ENCODE assay signal across 8 cellular contexts in the genomic region with DNA sequence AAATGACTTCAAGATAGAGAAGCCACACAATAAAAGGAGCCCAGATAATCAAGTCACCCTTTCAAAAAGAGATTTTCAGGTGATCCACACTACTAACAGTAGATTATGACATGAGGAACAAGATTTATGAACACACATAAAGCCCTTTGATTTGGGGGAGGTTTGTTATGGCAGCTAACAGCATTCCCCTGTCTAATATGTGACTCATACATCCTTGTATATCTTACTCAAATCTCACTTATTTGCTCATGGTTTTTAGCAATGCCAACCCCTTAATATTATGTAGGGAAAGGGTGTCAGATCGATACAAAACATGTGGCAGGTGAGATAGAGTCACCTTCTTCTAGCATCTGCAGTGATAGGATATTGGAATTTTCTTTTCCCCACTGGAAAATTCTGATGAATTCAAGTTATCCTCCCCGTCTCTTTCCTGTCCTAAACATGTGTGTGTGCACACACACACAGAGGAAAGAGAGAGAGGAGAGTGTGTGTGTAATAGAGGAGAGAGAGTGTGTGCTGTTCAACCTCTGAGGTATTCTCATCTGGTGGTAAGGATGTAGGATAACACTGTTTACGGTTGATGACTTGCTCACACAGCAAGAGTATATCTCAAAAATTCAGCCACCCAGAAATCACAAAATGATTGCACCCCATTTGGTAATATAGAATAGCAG.
DNase-seq lines count a peak whose midpoint lies in the region; ATAC-seq and TF ChIP-seq lines count a peak whose summit lies in the region.

No MANE protein-coding gene starts in this region.

- ATAC-seq in activated T-cell treated with anti-CD3 and anti-CD28 coated beads, Interleukin-2, amount 50 U/mL, for 72 hours (replicated peaks in 1 of 2) = peak; percentile 68 to 70
- peak; percentile 58 for ATAC-seq in HG03159 (IDR thresholded peaks at IDR 0.05; ENCODE audit: unreplicated experiment)

- H3K36me3 ChIP-seq in brain microvascular endothelial cell (replicated peaks) = no peaks in the 10 kb centered on the region

- no peaks in the 10 kb centered on the region for H3K27me3 ChIP-seq in brain microvascular endothelial cell (replicated peaks)

- peak overlapping the region; percentile 65 for H3K27ac ChIP-seq in brain microvascular endothelial cell

- TF ChIP-seq POLR2A in lower leg skin (IDR thresholded peaks at IDR 0.05) = no peak

- H3K4me3 Mint-ChIP-seq in activated T-cell treated with anti-CD3 and anti-CD28 coated beads, Interleukin-2, amount 50 U/mL, for 72 hours = peak overlapping the region in 1 of 2 donors; percentile 55
- no peak overlapping the region for H3K4me3 Mint-ChIP-seq in stimulated activated naive CD8-positive, alpha-beta T cell treated with anti-CD3 and anti-CD28 coated beads, Interleukin-15, Interleukin-2, amounts not matched to agents 100 ng/mL and 50 ng/mL, for 24 hours

- H3K4me1 Mint-ChIP-seq in activated T-cell treated with anti-CD3 and anti-CD28 coated beads, Interleukin-2, amount 50 U/mL, for 72 hours (ENCODE audit: low read depth) = peaks cover 22% of the 10 kb centered on the region
- peaks cover 37% of the 10 kb centered on the region for H3K4me1 Mint-ChIP-seq in stimulated activated naive CD8-positive, alpha-beta T cell treated with anti-CD3 and anti-CD28 coated beads, Interleukin-15, Interleukin-2, amounts not matched to agents 100 ng/mL and 50 ng/mL, for 24 hours (ENCODE audit: low read depth)

- intact Hi-C loops in lower leg skin (cut with DNase I; ENCODE audit: low total_unique reads) = no loop called here

- H3K4me3 ChIP-seq in brain microvascular endothelial cell (ENCODE audit: low read depth, low read length) (peak overlapping the region; percentile 15), lower leg skin (ENCODE audit: low read depth, poor library complexity, severe bottlenecking) (no peak overlapping the region)

- TF ChIP-seq CTCF in brain microvascular endothelial cell (IDR thresholded peaks at IDR 0.05; ENCODE audit: low read depth, low read length, missing control alignments) (no peak), lower leg skin (IDR thresholded peaks at IDR 0.05) (no peak)

- peaks cover 4 to 5% of the 10 kb centered on the region in 2 donors for H3K9me3 Mint-ChIP-seq in activated T-cell treated with anti-CD3 and anti-CD28 coated beads, Interleukin-2, amount 50 U/mL, for 72 hours
- peaks cover 6% of the 10 kb centered on the region for H3K9me3 Mint-ChIP-seq in stimulated activated naive CD8-positive, alpha-beta T cell treated with anti-CD3 and anti-CD28 coated beads, Interleukin-15, Interleukin-2, amounts not matched to agents 100 ng/mL and 50 ng/mL, for 24 hours

- H3K27ac Mint-ChIP-seq in activated T-cell treated with anti-CD3 and anti-CD28 coated beads, Interleukin-2, amount 50 U/mL, for 72 hours = no peak overlapping the region
- peak overlapping the region; percentile 22 for H3K27ac Mint-ChIP-seq in stimulated activated naive CD8-positive, alpha-beta T cell treated with anti-CD3 and anti-CD28 coated beads, Interleukin-15, Interleukin-2, amounts not matched to agents 100 ng/mL and 50 ng/mL, for 24 hours

- WGBS in lower leg skin, 2 donors = 41 to 42% methylated on average over 3 of the region's 3 CpGs

- no peaks in the 10 kb centered on the region for H3K27me3 Mint-ChIP-seq in activated T-cell treated with anti-CD3 and anti-CD28 coated beads, Interleukin-2, amount 50 U/mL, for 72 hours (ENCODE audit: low read depth)
- H3K27me3 Mint-ChIP-seq in stimulated activated naive CD8-positive, alpha-beta T cell treated with anti-CD3 and anti-CD28 coated beads, Interleukin-15, Interleukin-2, amounts not matched to agents 100 ng/mL and 50 ng/mL, for 24 hours = no peaks in the 10 kb centered on the region

- in situ Hi-C loops in brain microvascular endothelial cell (cut with HindIII; ENCODE audit: low pct_ligation_motif_present, low sequenced_read_pairs) = no loop called here

- DNase-seq in activated T-cell treated with anti-CD3 and anti-CD28 coated beads, Interleukin-2, amount 50 U/mL, for 72 hours = no peak
- no peak for DNase-seq in activated T-cell treated with anti-CD3 and anti-CD28 coated beads, Interleukin-2, amount 50 U/mL, for 1 hour
- peak; percentile 36 for DNase-seq in brain microvascular endothelial cell
- no peak for DNase-seq in lower leg skin (ENCODE audit: low spot score in 2 of 2)
- no peak for DNase-seq in activated CD4-positive, alpha-beta T cell treated with anti-CD3 and anti-CD28 coated beads, Interleukin-2, amount 50 U/mL, for 48 hours
- DNase-seq in HUDEP-2 (lab: John Stamatoyannopoulos, UW; ENCODE audit: unreplicated experiment in 76 of 76) = no peak

- H3K36me3 Mint-ChIP-seq in activated T-cell treated with anti-CD3 and anti-CD28 coated beads, Interleukin-2, amount 50 U/mL, for 72 hours (ENCODE audit: insufficient read depth in 2 of 2) = no peaks in the 10 kb centered on the region
- H3K36me3 Mint-ChIP-seq in stimulated activated naive CD8-positive, alpha-beta T cell treated with anti-CD3 and anti-CD28 coated beads, Interleukin-15, Interleukin-2, amounts not matched to agents 100 ng/mL and 50 ng/mL, for 24 hours (ENCODE audit: low read depth) = no peaks in the 10 kb centered on the region
